Comparison of ENCODE assay signal across 19 cellular contexts in genomic region chr14:59349154-59349772, GRCh38.
DNase-seq lines count a peak whose midpoint lies in the region; ATAC-seq and TF ChIP-seq lines count a peak whose summit lies in the region.
"Had no signal": no experiment of that assay in that cellular context is flagged by ENCODE, and none has a peak within 500 bp of the region (broad histone marks: within the 10 kb centered on the region; RNA-seq: fewer than 3 reads in every experiment).

No MANE protein-coding gene starts in this region.

- peak overlapping the region; percentile 47 for H3K27ac ChIP-seq in lower lobe of right lung
- peak overlapping the region; percentile 79 to 90 for H3K27ac ChIP-seq in thoracic aorta
- H3K27ac ChIP-seq: C4-2B had no signal

- intact Hi-C loops in lower lobe of right lung (cut with DNase I) = no loop called here

- H3K4me3 ChIP-seq in adipocyte (ENCODE audit: low read length) (no peak overlapping the region), fibroblast of pulmonary artery (replicated peaks; ENCODE audit: low read depth, low read length) (no peak overlapping the region), lower lobe of right lung (no peak overlapping the region), thoracic aorta (no peak overlapping the region)

- H3K4me1 ChIP-seq in adipocyte (ENCODE audit: control insufficient read depth, insufficient read depth, low read length) = peaks cover 32% of the 10 kb centered on the region
- peaks cover 22% of the 10 kb centered on the region for H3K4me1 ChIP-seq in lower lobe of right lung
- peaks cover 11 to 65% of the 10 kb centered on the region in 2 donors for H3K4me1 ChIP-seq in thoracic aorta (ENCODE audit: control insufficient read depth in 1 of 2, low read depth in 2 of 2)

- H3K27me3 ChIP-seq in adipocyte (replicated peaks; ENCODE audit: control insufficient read depth, insufficient read depth, low read length) (no peaks in the 10 kb centered on the region), lower lobe of right lung (ENCODE audit: low read depth) (no peaks in the 10 kb centered on the region), thoracic aorta (replicated peaks; ENCODE audit: insufficient read depth) (no peaks in the 10 kb centered on the region)

- peaks cover 30% of the 10 kb centered on the region for H3K36me3 ChIP-seq in adipocyte (ENCODE audit: control insufficient read depth, insufficient read depth, low read length, severe bottlenecking)
- peaks cover 44% of the 10 kb centered on the region for H3K36me3 ChIP-seq in lower lobe of right lung
- H3K36me3 ChIP-seq in thoracic aorta = peaks cover 16% of the 10 kb centered on the region

- no peak for TF ChIP-seq CTCF in fibroblast of pulmonary artery (IDR thresholded peaks at IDR 0.05; ENCODE audit: low read length, missing control alignments)
- TF ChIP-seq CTCF in lower lobe of right lung (IDR thresholded peaks at IDR 0.05) = no peak
- no peak for TF ChIP-seq CTCF in thoracic aorta (IDR thresholded peaks at IDR 0.05)

- DNase-seq in adipocyte (ENCODE audit: low read depth) (peak; percentile 31), fibroblast of pulmonary artery (ENCODE audit: low read depth) (peak; percentile 47), lower lobe of right lung (no peak), thoracic aorta (ENCODE audit: low spot score) (no peak), NCI-H526 (lab: John Stamatoyannopoulos, UW) (no peak), SW 1271 (lab: John Stamatoyannopoulos, UW) (no peak)
- no peak for DNase-seq in stimulated activated CD4-positive, alpha-beta T cell treated with anti-CD3 and anti-CD28 coated beads, Interleukin-15, amount 100 ng/mL, for 24 hours
- DNase-seq: activated CD4-positive, CD25-positive, alpha-beta regulatory T cell treated with anti-CD3 and anti-CD28 coated beads, Interleukin-2, amount 50 U/mL, for 72 hours; activated CD8-positive, alpha-beta memory T cell treated with anti-CD3 and anti-CD28 coated beads for 24 hours; activated naive CD4-positive, alpha-beta T cell treated with anti-CD3 and anti-CD28 coated beads for 36 hours; activated T-cell treated with anti-CD3 and anti-CD28 coated beads, Interleukin-2, amount 50 U/mL, for 4 hours; kidney; mesendoderm; naive thymus-derived CD8-positive, alpha-beta T cell; NCI-H1436; NCI-H526 treated with DMSO at 0.1 percent for 48 hours; stimulated activated CD4-positive, alpha-beta T cell treated with anti-CD3 and anti-CD28 coated beads, Interleukin-4, amount 100 ng/mL, for 1 hour had no signal

- no peak for ATAC-seq in lower lobe of right lung
- no peak for ATAC-seq in thoracic aorta (ENCODE audit: insufficient number of reproducible peaks, low FRiP score, low read depth)
- no peak for ATAC-seq in GM21367 (IDR thresholded peaks at IDR 0.05; ENCODE audit: unreplicated experiment)
- ATAC-seq: activated T-cell treated with anti-CD3 and anti-CD28 coated beads, Interleukin-2, amount 50 U/mL, for 4 hours; naive thymus-derived CD8-positive, alpha-beta T cell had no signal

- H3K9ac ChIP-seq in adipocyte (ENCODE audit: low read length) = no peak overlapping the region

- H3K9me3 ChIP-seq in adipocyte (ENCODE audit: control insufficient read depth, low read length) (no peaks in the 10 kb centered on the region), lower lobe of right lung (no peaks in the 10 kb centered on the region), thoracic aorta (no peaks in the 10 kb centered on the region)

Comparison
In these comparisons a context has a peak if more than half of its experiments do, and no peak if none do; other contexts are left out.
1. DNase-seq: peak in adipocyte (single experiment) and fibroblast of pulmonary artery (single experiment); none in lower lobe of right lung (single experiment), thoracic aorta (single experiment), stimulated activated CD4-positive, alpha-beta T cell treated with anti-CD3 and anti-CD28 coated beads, Interleukin-15, amount 100 ng/mL, for 24 hours (single experiment), NCI-H526 (0 of 2) and SW 1271 (0 of 2).